1 cellular context compared by ENCODE assay signal in genomic region chr16:29925173-29925804, GRCh38.
TF ChIP-seq lines count a peak whose summit lies in the region.

No MANE protein-coding gene starts in this region.

TF ChIP-seq in GM23338, 12 proteins besides CTCF, POLR2A, EP300 and RAD21:
- TF ChIP-seq ZNF462 (CRISPR knock-in tag; IDR thresholded peaks at IDR 0.05) (no peak), NANOG (IDR thresholded peaks at IDR 0.05; ENCODE audit: borderline replicate concordance) (no peak), EZH2 (IDR thresholded peaks at IDR 0.05; ENCODE audit: low read depth, unreplicated experiment) (no peak), STAT1 (IDR thresholded peaks at IDR 0.05; ENCODE audit: unreplicated experiment) (no peak), REST (IDR thresholded peaks at IDR 0.05; ENCODE audit: unreplicated experiment) (no peak)
